ENCODE assay signal across 9 cellular contexts in the genomic region with DNA sequence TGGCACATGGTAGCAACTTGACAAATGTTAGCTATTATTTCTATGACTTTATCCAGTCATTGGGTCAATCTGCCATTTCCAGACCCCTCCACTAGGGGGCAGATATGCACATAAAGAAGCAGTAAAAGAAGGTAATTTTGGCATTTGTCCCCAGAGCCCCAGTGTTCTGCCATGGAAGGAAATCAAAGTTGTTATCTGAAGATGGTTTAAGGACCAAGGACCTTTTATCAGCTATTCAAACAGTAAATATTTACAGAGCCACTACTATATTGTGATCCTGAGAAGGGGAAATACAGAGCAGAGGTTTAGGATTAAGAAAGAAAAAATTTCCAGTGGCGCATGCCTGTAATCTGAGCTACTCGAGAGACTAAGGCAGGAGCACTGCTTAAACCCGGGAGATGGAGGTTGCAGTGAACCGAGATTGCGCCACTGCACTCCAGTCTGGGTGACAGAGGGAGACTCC. TPM values are rescaled to one million over a fixed set of nuclear protein-coding genes. Genes with fewer than 3 reads are reported as not detected.
A peak's percentile ranks its signal among the peaks of the same experiment; 100 is the strongest.
DNase-seq lines count a peak whose midpoint lies in the region; ATAC-seq and TF ChIP-seq lines count a peak whose summit lies in the region.
"Had no signal": no experiment of that assay in that cellular context is flagged by ENCODE, and none has a peak within 500 bp of the region (broad histone marks: within the 10 kb centered on the region; RNA-seq: fewer than 3 reads in every experiment).

No MANE protein-coding gene starts in this region.

- ATAC-seq in naive B cell (ENCODE audit: low read depth in 2 of 2), result peak; percentile 69 to 76
- peak; percentile 57 for ATAC-seq in stimulated activated naive CD8-positive, alpha-beta T cell treated with anti-CD3 and anti-CD28 coated beads, Interleukin-15, amount 100 ng/mL, for 72 hours
- ATAC-seq in HG03460 (IDR thresholded peaks at IDR 0.05; ENCODE audit: unreplicated experiment), result no peak

- TF ChIP-seq CTCF in DOHH2 (IDR thresholded peaks at IDR 0.05; ENCODE audit: low read depth, low read length, poor library complexity, severe bottlenecking) (peak; percentile 91), endothelial cell (IDR thresholded peaks at IDR 0.05; ENCODE audit: unreplicated experiment) (peak; percentile 97)

- peak overlapping the region; percentile 31 for H3K4me3 Mint-ChIP-seq in endothelial cell (ENCODE audit: unreplicated experiment)
- H3K4me3 Mint-ChIP-seq in naive B cell, result no peak overlapping the region
- no peak overlapping the region for H3K4me3 Mint-ChIP-seq in stimulated activated naive CD8-positive, alpha-beta T cell treated with anti-CD3 and anti-CD28 coated beads, Interleukin-15, amount 100 ng/mL, for 72 hours
- H3K4me3 Mint-ChIP-seq: dendritic cell treated with granulocyte-macrophage colony-stimulating factor and Interleukin-4, amounts not matched to agents 40 ng/mL and 50 ng/mL, for 4 days had no signal

- peaks cover 9% of the 10 kb centered on the region for H3K4me1 ChIP-seq in DOHH2 (ENCODE audit: control insufficient read depth, low read length)

- no peak overlapping the region for H3K4me2 ChIP-seq in DOHH2 (ENCODE audit: low read length)

- no peak overlapping the region for H3K27ac Mint-ChIP-seq in endothelial cell (ENCODE audit: unreplicated experiment)
- peak overlapping the region in 2 of 6 donors; percentile 47 to 56 for H3K27ac Mint-ChIP-seq in naive B cell
- peak overlapping the region in 1 of 2 donors; percentile 25 for H3K27ac Mint-ChIP-seq in stimulated activated naive CD8-positive, alpha-beta T cell treated with anti-CD3 and anti-CD28 coated beads, Interleukin-15, amount 100 ng/mL, for 72 hours
- H3K27ac Mint-ChIP-seq: dendritic cell treated with granulocyte-macrophage colony-stimulating factor and Interleukin-4, amounts not matched to agents 40 ng/mL and 50 ng/mL, for 4 days had no signal

- H3K27me3 Mint-ChIP-seq in endothelial cell (ENCODE audit: unreplicated experiment), result peaks cover 11% of the 10 kb centered on the region
- no peaks in the 10 kb centered on the region for H3K27me3 Mint-ChIP-seq in naive B cell
- no peaks in the 10 kb centered on the region for H3K27me3 Mint-ChIP-seq in stimulated activated naive CD8-positive, alpha-beta T cell treated with anti-CD3 and anti-CD28 coated beads, Interleukin-15, amount 100 ng/mL, for 72 hours
- H3K27me3 Mint-ChIP-seq: dendritic cell treated with granulocyte-macrophage colony-stimulating factor and Interleukin-4, amounts not matched to agents 40 ng/mL and 50 ng/mL, for 4 days had no signal

- H3K9me3 Mint-ChIP-seq in endothelial cell (ENCODE audit: unreplicated experiment), result no peaks in the 10 kb centered on the region
- H3K9me3 Mint-ChIP-seq in naive B cell, result no peaks in the 10 kb centered on the region
- no peaks in the 10 kb centered on the region for H3K9me3 Mint-ChIP-seq in stimulated activated naive CD8-positive, alpha-beta T cell treated with anti-CD3 and anti-CD28 coated beads, Interleukin-15, amount 100 ng/mL, for 72 hours
- H3K9me3 Mint-ChIP-seq: dendritic cell treated with granulocyte-macrophage colony-stimulating factor and Interleukin-4, amounts not matched to agents 40 ng/mL and 50 ng/mL, for 4 days had no signal

- no peaks in the 10 kb centered on the region for H3K27me3 ChIP-seq in DOHH2 (ENCODE audit: control insufficient read depth, low read length)

- H3K9me3 ChIP-seq in DOHH2 (ENCODE audit: control insufficient read depth, insufficient read depth, low read length), result no peaks in the 10 kb centered on the region

- H3K9me2 ChIP-seq in DOHH2 (replicated peaks; ENCODE audit: control insufficient read depth, low read length), result no peaks in the 10 kb centered on the region

- H3K27ac ChIP-seq in DOHH2 (ENCODE audit: low read depth, low read length), result no peak overlapping the region

- DNase-seq in HT-29 (ENCODE audit: low spot score) (peak; percentile 89), NOMO-1 treated with dmso at 0.1 percent for 144 hours (lab: John Stamatoyannopoulos, UW; ENCODE audit: unreplicated experiment) (peak; percentile 24), endothelial cell (ENCODE audit: low spot score) (peak; percentile 70), naive B cell (peak; percentile 72)
- peak; percentile 43 for DNase-seq in activated CD8-positive, alpha-beta memory T cell treated with anti-CD3 and anti-CD28 coated beads, Interleukin-2, amount 50 U/mL, for 1 hour (ENCODE audit: extremely low read depth)
- DNase-seq in stimulated activated naive CD8-positive, alpha-beta T cell treated with anti-CD3 and anti-CD28 coated beads, Interleukin-15, amount 100 ng/mL, for 72 hours, result peak; percentile 69 to 71

- no peaks in the 10 kb centered on the region for H3K79me2 ChIP-seq in DOHH2 (ENCODE audit: control insufficient read depth, low read length)

- H3K36me3 Mint-ChIP-seq in endothelial cell (ENCODE audit: low read depth, unreplicated experiment), result peaks cover 32% of the 10 kb centered on the region
- H3K36me3 Mint-ChIP-seq in naive B cell, result no peaks in the 10 kb centered on the region

- no peaks in the 10 kb centered on the region for H3F3A ChIP-seq in DOHH2 (ENCODE audit: control insufficient read depth, insufficient read depth)

- no peak overlapping the region for H3K4me3 ChIP-seq in DOHH2 (ENCODE audit: low read length)

- no peaks in the 10 kb centered on the region; the same call in 1 of the 2 replicates for H4K20me1 ChIP-seq in DOHH2 (ENCODE audit: control insufficient read depth, insufficient read depth, low read depth, low read length)

- H3K4me1 Mint-ChIP-seq in endothelial cell (ENCODE audit: unreplicated experiment) (peaks cover 36% of the 10 kb centered on the region), naive B cell (peaks cover 4 to 18% (median 13%) of the 10 kb centered on the region in 3 donors)
- H3K4me1 Mint-ChIP-seq in stimulated activated naive CD8-positive, alpha-beta T cell treated with anti-CD3 and anti-CD28 coated beads, Interleukin-15, amount 100 ng/mL, for 72 hours, result peaks cover 18% of the 10 kb centered on the region

- H3K36me3 ChIP-seq in DOHH2 (ENCODE audit: control insufficient read depth, low read length), result peaks cover 33% of the 10 kb centered on the region

RNA-seq across cellular contexts. Expression of a gene that starts 20.0 kb away (rescaled TPM):
- total RNA-seq in HT-29 (2014; rRNA removed; shearing (Covaris generic)), result 295 and 307 TPM in 2 replicates
- total RNA-seq in endothelial cell (ENCODE audit: unreplicated experiment), result 166 TPM
- polyA plus RNA-seq in naive B cell (ENCODE audit: low read depth in 6 of 6), result 10 to 100 TPM in 4 of 6 donors, 1 to 10 TPM in 2; 5.4 to 17.1 (median 12.0) TPM

RNA-seq across cellular contexts. Expression of a gene that starts 35.2 kb away (rescaled TPM):
- 13.9 and 15.0 TPM in 2 replicates for total RNA-seq in HT-29 (2014; rRNA removed; shearing (Covaris generic))
- 6.7 TPM for total RNA-seq in endothelial cell (ENCODE audit: unreplicated experiment)
- 10 to 100 TPM; 14.5 to 26.1 (median 19.6) TPM for polyA plus RNA-seq in naive B cell (ENCODE audit: low read depth in 6 of 6)

RNA-seq across cellular contexts. Expression of a gene that starts 37.8 kb away (rescaled TPM):
- total RNA-seq in HT-29 (2014; rRNA removed; shearing (Covaris generic)), result 30.6 and 44.6 TPM in 2 replicates
- total RNA-seq in endothelial cell (ENCODE audit: unreplicated experiment), result 2.4 TPM
- polyA plus RNA-seq in naive B cell (ENCODE audit: low read depth in 6 of 6), result 1 to 10 TPM in 1 of 6 donors, under 1 TPM in 1, not detected in 4; 0.93 to 1.2 TPM

RNA-seq across cellular contexts. Expression of a gene that starts 44.0 kb away (rescaled TPM):
- total RNA-seq in HT-29 (2014; rRNA removed; shearing (Covaris generic)), result 601 and 602 TPM in 2 replicates
- total RNA-seq in endothelial cell (ENCODE audit: unreplicated experiment), result 1,525 TPM
- 1,000 to 10,000 TPM; 5,077 to 6,780 (median 5,627) TPM for polyA plus RNA-seq in naive B cell (ENCODE audit: low read depth in 6 of 6)

RNA-seq across cellular contexts. Expression of a gene that starts 46.2 kb away (rescaled TPM):
- 0.97 TPM in 1 of 2 replicates, not detected in the other for total RNA-seq in HT-29 (2014; rRNA removed; shearing (Covaris generic))
- 72.0 TPM for total RNA-seq in endothelial cell (ENCODE audit: unreplicated experiment)
- 10 to 100 TPM; 11.6 to 22.6 (median 18.2) TPM for polyA plus RNA-seq in naive B cell (ENCODE audit: low read depth in 6 of 6)

Comparison
In these comparisons a context has a peak if more than half of its experiments do, and no peak if none do; other contexts are left out.
1. DNase-seq: peak in every context shown above with its lines; median percentile 89 in HT-29; 72 in naive B cell; 70 in endothelial cell; 70 in stimulated activated naive CD8-positive, alpha-beta T cell treated with anti-CD3 and anti-CD28 coated beads, Interleukin-15, amount 100 ng/mL, for 72 hours; 43 in activated CD8-positive, alpha-beta memory T cell treated with anti-CD3 and anti-CD28 coated beads, Interleukin-2, amount 50 U/mL, for 1 hour; 24 in NOMO-1 treated with dmso at 0.1 percent for 144 hours.